ENCODE assay signal across 1 cellular context in the genomic region with DNA sequence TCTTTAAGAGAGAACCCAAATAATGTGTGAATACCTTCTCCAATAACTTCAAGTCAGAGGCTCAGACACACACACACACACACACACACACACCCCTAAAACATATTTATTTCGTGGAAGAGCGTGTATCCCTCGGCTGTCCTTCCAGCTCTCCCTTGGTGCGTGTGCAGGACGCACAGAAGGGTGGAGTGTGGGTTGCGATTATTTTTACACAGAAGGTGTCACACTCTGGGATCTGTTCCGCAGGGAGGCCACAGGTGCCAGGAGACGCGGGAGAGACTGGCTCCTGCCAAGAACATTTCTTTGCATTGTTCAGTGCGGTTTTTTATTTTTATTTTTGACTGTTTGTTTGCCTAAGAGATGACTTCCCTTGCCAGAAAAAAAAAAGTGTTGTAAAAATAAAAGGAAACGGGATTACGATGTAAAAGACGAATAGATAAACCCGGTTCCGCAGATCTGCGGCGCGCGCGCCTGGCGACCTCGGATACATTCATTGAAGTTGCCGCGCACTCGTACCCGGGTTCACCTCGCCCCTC.
TF ChIP-seq lines count a peak whose summit lies in the region.

No MANE protein-coding gene starts in this region.

TF ChIP-seq in A549, 52 proteins besides CTCF, POLR2A, EP300 and RAD21 (continued from another document):
- TF ChIP-seq, protein P1, sequence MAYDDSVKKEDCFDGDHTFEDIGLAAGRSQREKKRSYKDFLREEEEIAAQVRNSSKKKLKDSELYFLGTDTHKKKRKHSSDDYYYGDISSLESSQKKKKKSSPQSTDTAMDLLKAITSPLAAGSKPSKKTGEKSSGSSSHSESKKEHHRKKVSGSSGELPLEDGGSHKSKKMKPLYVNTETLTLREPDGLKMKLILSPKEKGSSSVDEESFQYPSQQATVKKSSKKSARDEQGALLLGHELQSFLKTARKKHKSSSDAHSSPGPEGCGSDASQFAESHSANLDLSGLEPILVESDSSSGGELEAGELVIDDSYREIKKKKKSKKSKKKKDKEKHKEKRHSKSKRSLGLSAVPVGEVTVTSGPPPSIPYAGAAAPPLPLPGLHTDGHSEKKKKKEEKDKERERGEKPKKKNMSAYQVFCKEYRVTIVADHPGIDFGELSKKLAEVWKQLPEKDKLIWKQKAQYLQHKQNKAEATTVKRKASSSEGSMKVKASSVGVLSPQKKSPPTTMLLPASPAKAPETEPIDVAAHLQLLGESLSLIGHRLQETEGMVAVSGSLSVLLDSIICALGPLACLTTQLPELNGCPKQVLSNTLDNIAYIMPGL (CRISPR knock-in tag; IDR thresholded peaks at IDR 0.05; ENCODE audit: borderline replicate concordance) = no peak
- TF ChIP-seq ZNF302 (CRISPR knock-in tag; IDR thresholded peaks at IDR 0.05) (no peak), CHD2 (IDR thresholded peaks at IDR 0.05; ENCODE audit: low read length, partially characterized antibody) (no peak)
- TF ChIP-seq, protein P2, sequence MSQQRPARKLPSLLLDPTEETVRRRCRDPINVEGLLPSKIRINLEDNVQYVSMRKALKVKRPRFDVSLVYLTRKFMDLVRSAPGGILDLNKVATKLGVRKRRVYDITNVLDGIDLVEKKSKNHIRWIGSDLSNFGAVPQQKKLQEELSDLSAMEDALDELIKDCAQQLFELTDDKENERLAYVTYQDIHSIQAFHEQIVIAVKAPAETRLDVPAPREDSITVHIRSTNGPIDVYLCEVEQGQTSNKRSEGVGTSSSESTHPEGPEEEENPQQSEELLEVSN (IDR thresholded peaks at IDR 0.05; ENCODE audit: borderline replicate concordance, low read depth) = no peak
TF ChIP-seq in A549: peak in this region for 0.
